In the genomic region with DNA sequence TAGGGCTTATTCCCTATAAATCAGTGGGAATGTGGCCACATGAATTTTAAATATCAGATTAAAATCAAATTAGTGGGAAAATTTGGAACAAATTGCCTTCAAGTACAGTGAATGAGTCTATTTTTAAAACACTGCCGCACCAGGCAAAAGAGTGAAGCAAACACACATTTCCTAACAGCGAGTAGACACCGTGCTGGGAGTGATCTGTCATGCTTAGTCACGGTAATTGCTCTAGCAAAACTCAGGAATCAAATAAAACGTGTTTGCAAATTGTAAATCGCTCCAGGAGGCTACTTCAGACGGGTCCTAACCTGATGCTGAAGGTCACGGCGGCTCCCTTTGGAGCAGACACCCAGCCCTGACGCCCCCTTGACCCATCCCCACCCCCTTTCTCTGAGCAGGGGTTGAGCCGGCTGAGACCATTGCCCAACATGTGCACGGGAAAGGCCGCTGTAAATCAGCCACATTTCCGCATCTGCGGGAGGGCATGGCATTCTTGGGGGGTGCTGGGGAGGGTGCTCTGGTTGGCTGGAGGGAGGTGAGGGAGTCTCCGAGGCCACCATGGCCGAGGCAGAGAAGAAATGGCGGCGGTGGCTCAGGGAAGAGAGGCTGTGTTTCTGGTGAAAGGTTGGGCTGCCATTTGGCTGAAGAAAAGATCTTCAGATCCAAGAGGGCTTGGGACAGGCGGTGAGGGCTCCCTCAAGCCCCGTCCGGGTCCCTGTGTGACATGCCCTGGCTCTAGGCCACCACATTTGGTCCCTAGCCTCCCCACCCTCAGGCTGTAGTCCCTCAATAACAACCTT, we compare ENCODE assay signal across 7 cellular contexts. TPM values are rescaled to one million over a fixed set of nuclear protein-coding genes. Genes with fewer than 3 reads are reported as not detected.
DNase-seq lines count a peak whose midpoint lies in the region; ATAC-seq and TF ChIP-seq lines count a peak whose summit lies in the region.

No MANE protein-coding gene starts in this region.

- H3K36me3 Mint-ChIP-seq in osteocyte (ENCODE audit: unreplicated experiment): no peaks in the 10 kb centered on the region

- ATAC-seq in right cardiac atrium (peak; percentile 46 to 58), HG03045 (IDR thresholded peaks at IDR 0.05; ENCODE audit: unreplicated experiment) (no peak)

- WGBS in right cardiac atrium: 47% methylated on average over 22 of the region's 22 CpGs
- 33 to 36% methylated on average over 22 of the region's 22 CpGs for WGBS in thyroid gland, 2 donors

- H3K27me3 Mint-ChIP-seq in osteocyte (ENCODE audit: unreplicated experiment): peaks cover 16% of the 10 kb centered on the region

- H3K27me3 ChIP-seq in right cardiac atrium (ENCODE audit: control insufficient read depth, insufficient read depth) (no peaks in the 10 kb centered on the region), thyroid gland (no peaks in the 10 kb centered on the region)

- no peak for TF ChIP-seq POLR2A in thyroid gland (IDR thresholded peaks at IDR 0.05)

- no peak overlapping the region for H3K27ac ChIP-seq in right cardiac atrium (ENCODE audit: low read length)
- H3K27ac ChIP-seq in thyroid gland: peak overlapping the region in 1 of 3 donors; percentile 36

- H3K4me3 ChIP-seq in right cardiac atrium (ENCODE audit: low read length) (no peak overlapping the region), thyroid gland (replicated peaks in 1 of 3) (no peak overlapping the region)

- intact Hi-C loops in right cardiac atrium (cut with DNase I) (no loop called here), thyroid gland (cut with DNase I) (loop anchor here (5.0 kb wide), 1 partner anchor 99 kb away; no protein-coding TSS in a partner anchor)

- H3K9me3 Mint-ChIP-seq in osteocyte (ENCODE audit: unreplicated experiment): peaks cover 7% of the 10 kb centered on the region

- DNase-seq in HK-2 (ENCODE audit: unreplicated experiment) (peak; percentile 31), RKO (ENCODE audit: low spot score) (peak; percentile 79), right cardiac atrium (peak in 1 of 3 donors; percentile 51), thyroid gland (peak; percentile 43 to 49), NCI-H2171 (lab: John Stamatoyannopoulos, UW) (no peak), osteocyte (ENCODE audit: extremely low spot score, unreplicated experiment) (no peak)

- H3K36me3 ChIP-seq in thyroid gland: no peaks in the 10 kb centered on the region

- H3K9me3 ChIP-seq in right cardiac atrium (ENCODE audit: control insufficient read depth, low read length) (no peaks in the 10 kb centered on the region), thyroid gland (no peaks in the 10 kb centered on the region)

- no peaks in the 10 kb centered on the region for H3K4me1 Mint-ChIP-seq in osteocyte (ENCODE audit: unreplicated experiment)

- no peak for TF ChIP-seq CTCF in thyroid gland (IDR thresholded peaks at IDR 0.05)
- no peak for TF ChIP-seq CTCF in osteocyte (IDR thresholded peaks at IDR 0.05)

- no peak overlapping the region for H3K4me3 Mint-ChIP-seq in osteocyte (ENCODE audit: unreplicated experiment)

- no peak overlapping the region for H3K27ac Mint-ChIP-seq in osteocyte (ENCODE audit: unreplicated experiment)

- no peaks in the 10 kb centered on the region for H3K4me1 ChIP-seq in right cardiac atrium (ENCODE audit: control insufficient read depth, insufficient read depth, low read length)
- H3K4me1 ChIP-seq in thyroid gland: peaks cover 14 to 41% of the 10 kb centered on the region in 2 donors

RNA-seq across cellular contexts. Expression of a gene that starts 8.9 kb away (rescaled TPM):
- 1 to 10 TPM; 2.1 to 5.2 (median 3.3) TPM for total RNA-seq in right cardiac atrium
- polyA plus RNA-seq in right cardiac atrium: 8.7 TPM
- 10 to 100 TPM; 12.9 to 31.0 (median 17.4) TPM for total RNA-seq in thyroid gland
- total RNA-seq in osteocyte: 0.86 and 1.4 TPM in 2 replicates

Comparison
In these comparisons a context has a peak if more than half of its experiments do, and no peak if none do; other contexts are left out.
1. DNase-seq: peak in HK-2 (single experiment), RKO (single experiment) and thyroid gland (2 of 2); none in NCI-H2171 (single experiment) and osteocyte (single experiment).